19 cellular contexts compared by ENCODE assay signal in genomic region chr12:3990356-3990975, GRCh38.
DNase-seq lines count a peak whose midpoint lies in the region; ATAC-seq and TF ChIP-seq lines count a peak whose summit lies in the region.
"Had no signal": no experiment of that assay in that cellular context is flagged by ENCODE, and none has a peak within 500 bp of the region (broad histone marks: within the 10 kb centered on the region; RNA-seq: fewer than 3 reads in every experiment).

No MANE protein-coding gene starts in this region.

- peaks cover 48% of the 10 kb centered on the region for H3K79me1 ChIP-seq in trophoblast cell (ENCODE audit: low read length)

- peak overlapping the region; percentile 2 for H2AK5ac ChIP-seq in trophoblast cell (ENCODE audit: low read length)

- H3K18ac ChIP-seq in trophoblast cell (ENCODE audit: low read length), result peak overlapping the region; percentile 0

- H4K91ac ChIP-seq in trophoblast cell (ENCODE audit: low read depth, low read length), result peak overlapping the region; percentile 86

- no peak for TF ChIP-seq POLR2A in sigmoid colon (IDR thresholded peaks at IDR 0.05)

- peak overlapping the region; percentile 28 for H2BK120ac ChIP-seq in trophoblast cell (ENCODE audit: insufficient read depth, low read length, poor library complexity)

- H2AFZ ChIP-seq in trophoblast cell (ENCODE audit: insufficient read depth, low read length, poor library complexity), result no peak overlapping the region

- H3K23ac ChIP-seq in trophoblast cell (ENCODE audit: low read length), result no peak overlapping the region

- peak; percentile 59 to 79 for DNase-seq in NCI-H524 (lab: John Stamatoyannopoulos, UW)
- DNase-seq in WERI-Rb-1, result peak; percentile 53
- DNase-seq in left kidney (ENCODE audit: low read depth, low spot score), result peak; percentile 68
- no peak for DNase-seq in trophoblast cell
- no peak for DNase-seq in activated effector memory CD4-positive, alpha-beta T cell treated with Interleukin-2 at 50 U/mL for 16 hours
- no peak for DNase-seq in omental fat pad (ENCODE audit: low spot score)
- no peak for DNase-seq in sigmoid colon
- DNase-seq: CD4-positive, alpha-beta T cell; DMS153; GOT3; NCI-H1694; NCI-H2081; NCI-H2171; NCI-H526 treated with DMSO at 0.1 percent for 48 hours; SHP77 treated with DMSO at 0.1 percent for 48 hours; SK-N-SH had no signal

- no peak overlapping the region for H3K4me3 ChIP-seq in WERI-Rb-1 (ENCODE audit: low read depth, low read length)
- H3K4me3 ChIP-seq in trophoblast cell (ENCODE audit: low read depth, low read length), result no peak overlapping the region
- no peak overlapping the region for H3K4me3 ChIP-seq in sigmoid colon
- H3K4me3 ChIP-seq: BLaER1 had no signal

- no CpG with 5 or more reads among the region's 23 CpGs for WGBS in trophoblast cell (ENCODE audit: extremely low coverage, insufficient coverage, insufficient read length)
- WGBS in sigmoid colon, 2 donors, result 83 to 91% methylated on average over 23 of the region's 23 CpGs

- peak overlapping the region; percentile 7 for H3K4ac ChIP-seq in trophoblast cell (ENCODE audit: low read depth, low read length)

- TF ChIP-seq EP300 in sigmoid colon (IDR thresholded peaks at IDR 0.05), result no peak

- no peak overlapping the region for H3K9ac ChIP-seq in trophoblast cell (ENCODE audit: low read length)
- H3K9ac ChIP-seq: BLaER1, SK-N-SH had no signal

- H3K36me3 ChIP-seq in WERI-Rb-1, result no peaks in the 10 kb centered on the region
- no peaks in the 10 kb centered on the region for H3K36me3 ChIP-seq in trophoblast cell (ENCODE audit: control insufficient read depth in 1 of 2, insufficient read depth in 2 of 2, low read length in 2 of 2)
- no peaks in the 10 kb centered on the region for H3K36me3 ChIP-seq in sigmoid colon
- H3K36me3 ChIP-seq: BLaER1 had no signal

- ATAC-seq in omental fat pad (ENCODE audit: low FRiP score) (no peak), GM21367 (IDR thresholded peaks at IDR 0.05; ENCODE audit: unreplicated experiment) (no peak)

- H3K27me3 ChIP-seq in WERI-Rb-1 (ENCODE audit: insufficient read depth, low read depth, severe bottlenecking), result peaks cover 15% of the 10 kb centered on the region
- no peaks in the 10 kb centered on the region for H3K27me3 ChIP-seq in trophoblast cell (ENCODE audit: insufficient read depth, low read length)
- H3K27me3 ChIP-seq in sigmoid colon, result peaks cover 0 to 7% (median 0%) of the 10 kb centered on the region in 3 donors
- H3K27me3 ChIP-seq: BLaER1 had no signal

- H2BK12ac ChIP-seq in trophoblast cell (ENCODE audit: low read length), result peak overlapping the region; percentile 89

- peak overlapping the region; percentile 83 for H2BK5ac ChIP-seq in trophoblast cell (ENCODE audit: low read depth, low read length, poor library complexity)

- H3K27ac ChIP-seq in WERI-Rb-1 (no peak overlapping the region), trophoblast cell (ENCODE audit: low read depth, low read length) (peak overlapping the region; percentile 93), sigmoid colon (no peak overlapping the region)
- H3K27ac ChIP-seq: BLaER1, RWPE1 had no signal

- peak overlapping the region; percentile 29 for H3K14ac ChIP-seq in trophoblast cell (ENCODE audit: low read length)

- H3K79me2 ChIP-seq in trophoblast cell (ENCODE audit: control insufficient read depth, insufficient read depth, low read length, poor library complexity), result peaks cover 4% of the 10 kb centered on the region

- H3K4me1 ChIP-seq in trophoblast cell (ENCODE audit: control insufficient read depth in 1 of 2, insufficient read depth in 2 of 2, low read length in 2 of 2) (peaks cover 17 to 26% of the 10 kb centered on the region in 2 experiments), sigmoid colon (no peaks in the 10 kb centered on the region)

- TF ChIP-seq CTCF in WERI-Rb-1 (IDR thresholded peaks at IDR 0.05; ENCODE audit: low read depth, low read length), result no peak
- TF ChIP-seq CTCF in omental fat pad (IDR thresholded peaks at IDR 0.05), result no peak
- no peak for TF ChIP-seq CTCF in sigmoid colon (IDR thresholded peaks at IDR 0.05)

- no peak overlapping the region for H4K12ac ChIP-seq in trophoblast cell (ENCODE audit: low read depth, low read length)

- H4K8ac ChIP-seq in trophoblast cell (ENCODE audit: low read depth, low read length), result peak overlapping the region; percentile 55

- H3K4me2 ChIP-seq in trophoblast cell (ENCODE audit: low read length), result no peak overlapping the region
- H3K4me2 ChIP-seq: BLaER1, SK-N-SH had no signal

- H3K9me3 ChIP-seq in WERI-Rb-1 (ENCODE audit: severe bottlenecking) (no peaks in the 10 kb centered on the region), trophoblast cell (ENCODE audit: insufficient read depth, low read depth, low read length) (no peaks in the 10 kb centered on the region), sigmoid colon (no peaks in the 10 kb centered on the region)
- H3K9me3 ChIP-seq: BLaER1, SK-N-SH had no signal

- intact Hi-C loops in sigmoid colon (cut with DNase I), result no loop called here

Comparison
In these comparisons a context has a peak if more than half of its experiments do, and no peak if none do; other contexts are left out.
1. DNase-seq: peak in NCI-H524 (2 of 2), WERI-Rb-1 (single experiment) and left kidney (single experiment); none in trophoblast cell (0 of 2), activated effector memory CD4-positive, alpha-beta T cell treated with Interleukin-2 at 50 U/mL for 16 hours (single experiment), omental fat pad (single experiment) and sigmoid colon (single experiment).